Comparison of ENCODE assay signal across 24 cellular contexts in the genomic region with DNA sequence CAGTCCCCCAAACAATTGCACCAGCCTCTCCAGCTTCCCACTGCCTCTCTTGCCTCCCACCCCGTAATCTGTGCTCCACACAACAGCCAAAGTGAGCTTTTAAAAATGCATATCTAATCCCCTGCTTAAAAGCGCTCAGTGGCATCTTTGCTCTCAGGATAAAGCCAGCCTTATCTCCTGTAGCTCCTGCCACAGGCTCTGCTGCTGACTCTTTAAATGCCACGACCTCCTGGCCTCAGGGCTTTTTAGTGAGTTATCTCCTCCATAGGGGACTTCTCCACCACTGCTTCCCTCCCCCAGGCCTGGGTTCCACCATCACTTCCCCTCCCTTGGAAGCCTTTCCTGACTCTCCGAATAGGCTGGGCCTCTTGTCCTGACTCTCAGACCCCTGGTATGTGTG.
DNase-seq lines count a peak whose midpoint lies in the region; ATAC-seq and TF ChIP-seq lines count a peak whose summit lies in the region.
"Had no signal": no experiment of that assay in that cellular context is flagged by ENCODE, and none has a peak within 500 bp of the region (broad histone marks: within the 10 kb centered on the region; RNA-seq: fewer than 3 reads in every experiment).

No MANE protein-coding gene starts in this region.

- peak overlapping the region; percentile 61 for H2AK5ac ChIP-seq in neuronal stem cell (ENCODE audit: low read depth, low read length)

- no peak overlapping the region for H2BK120ac ChIP-seq in neuronal stem cell (ENCODE audit: low read depth, low read length)

- H3K27me3 ChIP-seq in dorsolateral prefrontal cortex, result no peaks in the 10 kb centered on the region
- no peaks in the 10 kb centered on the region for H3K27me3 ChIP-seq in neuronal stem cell (ENCODE audit: control insufficient read depth in 3 of 3, insufficient read depth in 3 of 3, low read depth in 1 of 3, low read length in 3 of 3)
- no peaks in the 10 kb centered on the region for H3K27me3 ChIP-seq in MG63
- H3K27me3 ChIP-seq: esophagus muscularis mucosa had no signal

- peak overlapping the region; percentile 77 for H3K18ac ChIP-seq in neuronal stem cell (ENCODE audit: low read length)

- DNase-seq in ELF-1 (ENCODE audit: low read depth, low spot score) (peak; percentile 79), T-helper 17 cell (no peak), dorsolateral prefrontal cortex (peak in 2 of 10 donors; percentile 12 to 39), neuronal stem cell (ENCODE audit: low spot score) (no peak), MG63 (no peak), anterior cingulate cortex (lab: John Stamatoyannopoulos, UW) (no peak)
- DNase-seq in effector CD8-positive, alpha-beta T cell (lab: John Stamatoyannopoulos, UW), result no peak
- DNase-seq: ACHN; activated CD4-positive, alpha-beta T cell treated with anti-CD3 and anti-CD28 coated beads, Interleukin-2, amount 10 ng/mL, durations not matched to agents 24 days and 14 days; activated naive CD8-positive, alpha-beta T cell treated with anti-CD3 and anti-CD28 coated beads, Interleukin-2, amount 50 U/mL, for 24 hours; activated T-cell treated with anti-CD3 and anti-CD28 coated beads, Interleukin-2, amount 50 U/mL, for 4 hours; foreskin keratinocyte; GF-D8; HCEC 1CT; NCI-H1105 treated with DMSO at 0.1 percent for 48 hours; NCI-H1930; NCI-H774; nucleus accumbens had no signal

- no peak overlapping the region for H3K4me3 ChIP-seq in dorsolateral prefrontal cortex
- no peak overlapping the region for H3K4me3 ChIP-seq in neuronal stem cell (ENCODE audit: low read length in 2 of 2)
- H3K4me3 ChIP-seq in MG63, result no peak overlapping the region
- H3K4me3 ChIP-seq: esophagus muscularis mucosa, SK-N-MC had no signal

- H3K36me3 ChIP-seq in neuronal stem cell (replicated peaks in 1 of 2; ENCODE audit: control insufficient read depth in 2 of 2, insufficient read depth in 2 of 2, low read length in 2 of 2) (no peaks in the 10 kb centered on the region), MG63 (no peaks in the 10 kb centered on the region)
- H3K36me3 ChIP-seq: esophagus muscularis mucosa had no signal

- no peak for TF ChIP-seq CTCF in dorsolateral prefrontal cortex (IDR thresholded peaks at IDR 0.05 in 54 of 56, conservative IDR thresholded peaks at IDR 0.05 in 2 of 56; ENCODE audit: low read depth in 1 of 56, partially characterized antibody in 56 of 56)

- H3K23ac ChIP-seq in neuronal stem cell (ENCODE audit: low read depth, low read length, poor library complexity), result peak overlapping the region; percentile 10

- peak overlapping the region; percentile 11 for H2AFZ ChIP-seq in neuronal stem cell (ENCODE audit: low read length)

- no peaks in the 10 kb centered on the region for H3K9me3 ChIP-seq in T-helper 17 cell (ENCODE audit: control insufficient read depth, low read length, poor library complexity, severe bottlenecking)
- no peaks in the 10 kb centered on the region for H3K9me3 ChIP-seq in neuronal stem cell (replicated peaks in 1 of 2; ENCODE audit: control insufficient read depth in 2 of 2, insufficient read depth in 1 of 2, low read depth in 1 of 2, low read length in 2 of 2)
- no peaks in the 10 kb centered on the region for H3K9me3 ChIP-seq in MG63
- H3K9me3 ChIP-seq: esophagus muscularis mucosa had no signal

- H3K27ac ChIP-seq in dorsolateral prefrontal cortex (peak overlapping the region in 58 of 59 donors; percentile 62 to 100 (median 96)), neuronal stem cell (replicated peaks; ENCODE audit: low read length) (no peak overlapping the region)
- H3K27ac ChIP-seq: esophagus muscularis mucosa, foreskin keratinocyte, SK-N-MC had no signal

- H3K4ac ChIP-seq in neuronal stem cell (ENCODE audit: low read length), result no peak overlapping the region

- no CpG with 5 or more reads among the region's 4 CpGs for WGBS in neuronal stem cell (ENCODE audit: extremely low coverage in 2 of 2, insufficient read length in 2 of 2, insufficient replicate concordance in 1 of 2), 2 donors

- H3K4me3 Mint-ChIP-seq in T-helper 17 cell, result no peak overlapping the region
- H3K4me3 Mint-ChIP-seq: activated CD4-positive, alpha-beta T cell treated with anti-CD3 and anti-CD28 coated beads, Interleukin-2, amount 10 ng/mL, durations not matched to agents 24 days and 14 days; activated naive CD8-positive, alpha-beta T cell treated with anti-CD3 and anti-CD28 coated beads, Interleukin-2, amount 50 U/mL, for 24 hours; activated T-cell treated with anti-CD3 and anti-CD28 coated beads, Interleukin-2, amount 50 U/mL, for 4 hours; memory B cell; T-helper 1 cell treated with Interleukin-12 subunit alpha and Interleukin-12 subunit beta and Interleukin-4 antibody, amounts not matched to agents 30 μg/mL and 1 μg/mL, for 36 hours; type B pancreatic cell had no signal

- no peak overlapping the region for H4K8ac ChIP-seq in neuronal stem cell (ENCODE audit: low read depth, low read length)

- H2BK12ac ChIP-seq in neuronal stem cell (ENCODE audit: low read length), result no peak overlapping the region

- intact Hi-C loops in dorsolateral prefrontal cortex (cut with DNase I), result no loop called here

- no peak overlapping the region for H4K91ac ChIP-seq in neuronal stem cell (ENCODE audit: low read depth, low read length, poor library complexity)

- H2BK15ac ChIP-seq in neuronal stem cell (ENCODE audit: low read length), result no peak overlapping the region

- H3K14ac ChIP-seq in neuronal stem cell (ENCODE audit: low read length), result no peak overlapping the region

- no peak overlapping the region for H3K4me2 ChIP-seq in neuronal stem cell (ENCODE audit: insufficient read depth, low read length, poor library complexity, severe bottlenecking)

- H3K79me1 ChIP-seq in neuronal stem cell (ENCODE audit: low read depth, low read length), result peaks cover 1% of the 10 kb centered on the region

- H3K36me3 Mint-ChIP-seq in T-helper 17 cell (ENCODE audit: low read depth), result no peaks in the 10 kb centered on the region
- H3K36me3 Mint-ChIP-seq: memory B cell, type B pancreatic cell had no signal

- peaks cover 11% of the 10 kb centered on the region for H3K4me1 Mint-ChIP-seq in T-helper 17 cell
- H3K4me1 Mint-ChIP-seq: activated CD4-positive, alpha-beta T cell treated with anti-CD3 and anti-CD28 coated beads, Interleukin-2, amount 10 ng/mL, durations not matched to agents 24 days and 14 days had no signal

- H3K9ac ChIP-seq in neuronal stem cell (ENCODE audit: low read depth, low read length, poor library complexity), result no peak overlapping the region

- no peaks in the 10 kb centered on the region for H3K27me3 Mint-ChIP-seq in T-helper 17 cell
- H3K27me3 Mint-ChIP-seq: activated naive CD8-positive, alpha-beta T cell treated with anti-CD3 and anti-CD28 coated beads, Interleukin-2, amount 50 U/mL, for 24 hours; memory B cell; type B pancreatic cell had no signal

- H2BK5ac ChIP-seq in neuronal stem cell (ENCODE audit: low read length), result peak overlapping the region; percentile 29

- H3K4me1 ChIP-seq in neuronal stem cell (ENCODE audit: control insufficient read depth in 2 of 2, insufficient read depth in 1 of 2, low read depth in 1 of 2, low read length in 2 of 2), result peaks cover 19 to 23% of the 10 kb centered on the region in 2 donors
- H3K4me1 ChIP-seq: foreskin keratinocyte had no signal

- peak overlapping the region; percentile 39 for H3K27ac Mint-ChIP-seq in T-helper 17 cell
- H3K27ac Mint-ChIP-seq: activated CD4-positive, alpha-beta T cell treated with anti-CD3 and anti-CD28 coated beads, Interleukin-2, amount 10 ng/mL, durations not matched to agents 24 days and 14 days; activated naive CD8-positive, alpha-beta T cell treated with anti-CD3 and anti-CD28 coated beads, Interleukin-2, amount 50 U/mL, for 24 hours; memory B cell; T-helper 1 cell treated with Interleukin-12 subunit alpha and Interleukin-12 subunit beta and Interleukin-4 antibody, amounts not matched to agents 30 μg/mL and 1 μg/mL, for 36 hours; type B pancreatic cell had no signal

- ATAC-seq in T-helper 17 cell, result no peak
- no peak for ATAC-seq in GM19324 (IDR thresholded peaks at IDR 0.05; ENCODE audit: low FRiP score, unreplicated experiment)
- ATAC-seq: activated naive CD8-positive, alpha-beta T cell treated with anti-CD3 and anti-CD28 coated beads, Interleukin-2, amount 50 U/mL, for 24 hours; activated T-cell treated with anti-CD3 and anti-CD28 coated beads, Interleukin-2, amount 50 U/mL, for 4 hours; foreskin keratinocyte had no signal
